Comparison of ENCODE assay signal across 1 cellular context in genomic region chr17:64145751-64146417, GRCh38.
TF ChIP-seq lines count a peak whose summit lies in the region.

No MANE protein-coding gene starts in this region.

TF ChIP-seq in K562, 482 proteins besides CTCF, POLR2A, EP300 and RAD21 (continued from another document and continues in another):
- TF ChIP-seq ASH1L (IDR thresholded peaks at IDR 0.05; ENCODE audit: borderline replicate concordance, low read depth, partially characterized antibody) (peak; percentile 66), KDM1A (IDR thresholded peaks at IDR 0.05) (0 out of 4 replicates have a peak, but pooled peaks of 1 of the 2 experiments have one; percentile 4), ZNF12 (CRISPR knock-in tag; IDR thresholded peaks at IDR 0.05) (peak; percentile 68; the same call in 1 of the 2 replicates), ZSCAN32 (CRISPR knock-in tag; IDR thresholded peaks at IDR 0.05) (no peak), EWSR1 (IDR thresholded peaks at IDR 0.05; ENCODE audit: borderline replicate concordance, low read depth, partially characterized antibody) (no peak), ETS2 (tag; IDR thresholded peaks at IDR 0.05; ENCODE audit: borderline replicate concordance, poor library complexity, severe bottlenecking) (no peak), ZMIZ1 (IDR thresholded peaks at IDR 0.05; ENCODE audit: low read depth in 2 of 2, low read length in 2 of 2) (peak in 1 of 2 experiments; percentile 81; a peak in 2 of 4 replicates), KDM4B (IDR thresholded peaks at IDR 0.05; ENCODE audit: borderline replicate concordance in 2 of 2, low read depth in 1 of 2) (no peak; a peak in 2 of 4 replicates), RBM17 (IDR thresholded peaks at IDR 0.05; ENCODE audit: borderline replicate concordance, low read depth, low read length) (no peak), IRF1 (CRISPR knock-in tag; IDR thresholded peaks at IDR 0.05; ENCODE audit: borderline replicate concordance) (no peak; the same call in 1 of the 2 replicates), TFE3 (CRISPR knock-in tag; IDR thresholded peaks at IDR 0.05) (no peak), RBM15 (IDR thresholded peaks at IDR 0.05; ENCODE audit: insufficient read depth, low read length) (no peak), OTX1 (CRISPR knock-in tag; IDR thresholded peaks at IDR 0.05) (0 out of 2 replicates have a peak, but pooled peaks have one; percentile 51), CAMTA2 (CRISPR knock-in tag; conservative IDR thresholded peaks at IDR 0.05) (peak; percentile 76; the same call in 1 of the 2 replicates), ZKSCAN1 (IDR thresholded peaks at IDR 0.05; ENCODE audit: low read depth, low read length) (peak; percentile 60; the same call in 1 of the 2 replicates), TARDBP (IDR thresholded peaks at IDR 0.05) (0 out of 2 replicates have a peak, but pooled peaks have one; percentile 44), CBX3 (IDR thresholded peaks at IDR 0.05; ENCODE audit: borderline replicate concordance in 1 of 2, low read length in 2 of 2) (peak in 1 of 2 experiments; percentile 62; a peak in 1 of 3 replicates), SMAD4 (CRISPR knock-in tag; conservative IDR thresholded peaks at IDR 0.05) (peak; percentile 64; the same call in 1 of the 2 replicates), FOXO4 (CRISPR knock-in tag; IDR thresholded peaks at IDR 0.05) (no peak), GMEB1 (CRISPR knock-in tag; IDR thresholded peaks at IDR 0.05) (no peak), ZBTB40 (IDR thresholded peaks at IDR 0.05) (no peak; the same call in 1 of the 2 replicates), ZBTB40 (CRISPR knock-in tag; IDR thresholded peaks at IDR 0.05) (no peak), VEZF1 (CRISPR knock-in tag; IDR thresholded peaks at IDR 0.05) (peak; percentile 64), SNRNP70 (optimal IDR thresholded peaks at IDR 0.05; ENCODE audit: low read depth, low read length) (peak; percentile 6), ZNF3 (CRISPR knock-in tag; IDR thresholded peaks at IDR 0.05) (no peak), ZNF644 (tag; IDR thresholded peaks at IDR 0.05; ENCODE audit: low read depth) (no peak), ZNF239 (CRISPR knock-in tag; IDR thresholded peaks at IDR 0.05) (no peak), PCBP1 (IDR thresholded peaks at IDR 0.05; ENCODE audit: low read depth, low read length, poor library complexity, severe bottlenecking) (peak; percentile 77), ZNF263 (CRISPR knock-in tag; IDR thresholded peaks at IDR 0.05; ENCODE audit: borderline replicate concordance) (no peak; the same call in 1 of the 2 replicates), TRIM25 (IDR thresholded peaks at IDR 0.05; ENCODE audit: borderline replicate concordance) (no peak), SRSF7 (optimal IDR thresholded peaks at IDR 0.05; ENCODE audit: low read depth, low read length) (no peak), HMG20A (CRISPR knock-in tag; conservative IDR thresholded peaks at IDR 0.05) (no peak), ZNF668 (CRISPR knock-in tag; IDR thresholded peaks at IDR 0.05) (no peak), MEF2D (tag; conservative IDR thresholded peaks at IDR 0.05; ENCODE audit: low read depth) (no peak)
